In the genomic region with DNA sequence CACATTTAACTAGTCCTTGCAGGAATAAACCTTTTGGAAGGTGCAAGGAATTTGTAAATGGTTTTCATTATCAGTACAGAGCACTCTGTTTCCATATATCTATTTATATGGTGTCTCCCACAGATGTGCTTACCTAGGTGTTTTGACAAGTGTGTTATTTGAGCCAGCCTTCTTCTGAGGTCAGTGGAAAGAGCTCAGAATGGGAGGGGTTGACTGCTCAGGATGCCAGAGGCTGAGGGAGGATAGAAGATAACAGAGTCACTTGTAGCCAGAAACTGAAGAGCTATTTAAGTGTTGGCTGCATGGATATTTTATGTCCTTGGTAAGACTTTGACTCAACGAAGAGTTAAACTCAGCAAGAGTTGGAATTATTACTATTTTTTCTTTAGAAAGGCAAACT, we compare ENCODE assay signal across 13 cellular contexts. TPM values are rescaled to one million over a fixed set of nuclear protein-coding genes. Genes with fewer than 3 reads are reported as not detected.
DNase-seq lines count a peak whose midpoint lies in the region; ATAC-seq and TF ChIP-seq lines count a peak whose summit lies in the region.
"Had no signal": no experiment of that assay in that cellular context is flagged by ENCODE, and none has a peak within 500 bp of the region (broad histone marks: within the 10 kb centered on the region; RNA-seq: fewer than 3 reads in every experiment).

No MANE protein-coding gene starts in this region.

- intact Hi-C loops in IMR-90 (cut with micrococcal nuclease) = no loop called here
- intact Hi-C loops in naive thymus-derived CD4-positive, alpha-beta T cell (cut with micrococcal nuclease) = no loop called here

- no peak overlapping the region for H4K8ac ChIP-seq in IMR-90 (ENCODE audit: low read depth in 2 of 2, low read length in 2 of 2)

- no peak overlapping the region for H4K91ac ChIP-seq in IMR-90 (ENCODE audit: insufficient read depth, low read depth, low read length)

- peaks cover 0 to 6% (median 4%) of the 10 kb centered on the region in 5 donors for H3K36me3 Mint-ChIP-seq in naive thymus-derived CD4-positive, alpha-beta T cell
- H3K36me3 Mint-ChIP-seq in activated naive CD4-positive, alpha-beta T cell treated with anti-CD3 and anti-CD28 coated beads, Interleukin-2, amount 10 ng/mL, durations not matched to agents 7 days and 5 days = peaks cover 5% of the 10 kb centered on the region

- H3K4me1 ChIP-seq in IMR-90 (ENCODE audit: control insufficient read depth, insufficient read depth, low read length) = no peaks in the 10 kb centered on the region
- H3K4me1 ChIP-seq in naive thymus-derived CD4-positive, alpha-beta T cell (ENCODE audit: control insufficient read depth in 2 of 2, insufficient read depth in 2 of 2, low read length in 2 of 2) = no peaks in the 10 kb centered on the region
- H3K4me1 ChIP-seq: BE2C, SJSA1 had no signal

- no peaks in the 10 kb centered on the region for H3K36me3 ChIP-seq in IMR-90 (ENCODE audit: control insufficient read depth, insufficient read depth, low read length)
- no peaks in the 10 kb centered on the region for H3K36me3 ChIP-seq in naive thymus-derived CD4-positive, alpha-beta T cell (ENCODE audit: control insufficient read depth in 2 of 3, insufficient read depth in 3 of 3, low read length in 3 of 3)
- H3K36me3 ChIP-seq: BE2C, SJSA1 had no signal

- no peaks in the 10 kb centered on the region for H3K9me1 ChIP-seq in IMR-90 (ENCODE audit: insufficient read depth, low read length)

- dilution Hi-C loops in IMR-90 (cut with HindIII; ENCODE audit: low sequenced_read_pairs, unreplicated experiment) = no loop called here

- peaks cover 0 to 11% (median 4%) of the 10 kb centered on the region in 7 donors for H3K4me1 Mint-ChIP-seq in naive thymus-derived CD4-positive, alpha-beta T cell
- H3K4me1 Mint-ChIP-seq in activated naive CD4-positive, alpha-beta T cell treated with anti-CD3 and anti-CD28 coated beads, Interleukin-2, amount 10 ng/mL, durations not matched to agents 7 days and 5 days = peaks cover 6% of the 10 kb centered on the region

- H3K9me3 Mint-ChIP-seq in naive thymus-derived CD4-positive, alpha-beta T cell = peaks cover 0 to 3% (median 0%) of the 10 kb centered on the region in 11 donors
- no peaks in the 10 kb centered on the region for H3K9me3 Mint-ChIP-seq in activated naive CD4-positive, alpha-beta T cell treated with anti-CD3 and anti-CD28 coated beads, Interleukin-2, amount 10 ng/mL, durations not matched to agents 7 days and 5 days
- H3K9me3 Mint-ChIP-seq: effector memory CD8-positive, alpha-beta T cell had no signal

- no peak overlapping the region for H2BK5ac ChIP-seq in IMR-90 (ENCODE audit: low read depth, low read length, poor library complexity, severe bottlenecking)

- no peak overlapping the region for H2BK120ac ChIP-seq in IMR-90 (ENCODE audit: low read depth, low read length)

- no peak for TF ChIP-seq RAD21 in IMR-90 (IDR thresholded peaks at IDR 0.05; ENCODE audit: low read length)

- H3K9ac ChIP-seq in IMR-90 (ENCODE audit: low read depth, low read length) = no peak overlapping the region

- ATAC-seq in IMR-90 (ENCODE audit: low read depth) = no peak; the same call in 1 of the 2 replicates
- no peak for ATAC-seq in naive thymus-derived CD4-positive, alpha-beta T cell
- ATAC-seq: effector memory CD8-positive, alpha-beta T cell had no signal

- no peak overlapping the region for H3K4me3 ChIP-seq in IMR-90 (ENCODE audit: insufficient read depth, low read depth, low read length)
- no peak overlapping the region for H3K4me3 ChIP-seq in fibroblast of pulmonary artery (replicated peaks; ENCODE audit: low read depth, low read length)
- H3K4me3 ChIP-seq in naive thymus-derived CD4-positive, alpha-beta T cell (ENCODE audit: low read length) = no peak overlapping the region
- H3K4me3 ChIP-seq: SJSA1 had no signal

- no peak overlapping the region for H3K56ac ChIP-seq in IMR-90 (ENCODE audit: extremely low read depth, insufficient read depth, low read length)

- no peak overlapping the region for H2BK20ac ChIP-seq in IMR-90 (ENCODE audit: low read depth, low read length)

- no peak overlapping the region for H4K5ac ChIP-seq in IMR-90 (ENCODE audit: low read depth, low read length)

- no peaks in the 10 kb centered on the region for H4K20me1 ChIP-seq in IMR-90 (ENCODE audit: insufficient read depth, low read length)

- TF ChIP-seq POLR2A in IMR-90 (IDR thresholded peaks at IDR 0.05; ENCODE audit: low read depth, low read length) = no peak

- no peak overlapping the region for H3K4me2 ChIP-seq in IMR-90 (ENCODE audit: low read depth, low read length)

- no peaks in the 10 kb centered on the region for H3K9me3 ChIP-seq in IMR-90 (ENCODE audit: control insufficient read depth, insufficient read depth, low read length)
- no peaks in the 10 kb centered on the region for H3K9me3 ChIP-seq in naive thymus-derived CD4-positive, alpha-beta T cell (ENCODE audit: control insufficient read depth in 2 of 3, low read length in 3 of 3)
- H3K9me3 ChIP-seq: BE2C, SJSA1 had no signal

- no CpG with 5 or more reads among the region's 1 CpG for WGBS in IMR-90 (ENCODE audit: extremely low coverage in 2 of 2, insufficient read length in 1 of 2), 2 experiments

- no peak overlapping the region for H3K27ac ChIP-seq in IMR-90 (ENCODE audit: insufficient read depth, low read length)
- no peak overlapping the region for H3K27ac ChIP-seq in naive thymus-derived CD4-positive, alpha-beta T cell (ENCODE audit: low read depth, low read length)
- H3K27ac ChIP-seq: SJSA1, VCaP had no signal

- in situ Hi-C loops in IMR-90 (cut with MboI; ENCODE audit: low sequenced_read_pairs) = no loop called here

- H3K27ac Mint-ChIP-seq in naive thymus-derived CD4-positive, alpha-beta T cell = no peak overlapping the region
- no peak overlapping the region for H3K27ac Mint-ChIP-seq in activated naive CD4-positive, alpha-beta T cell treated with anti-CD3 and anti-CD28 coated beads, Interleukin-2, amount 10 ng/mL, durations not matched to agents 7 days and 5 days

- H3K18ac ChIP-seq in IMR-90 (ENCODE audit: low read depth, low read length) = no peak overlapping the region

- no peak overlapping the region for H3K4me3 Mint-ChIP-seq in naive thymus-derived CD4-positive, alpha-beta T cell
- no peak overlapping the region for H3K4me3 Mint-ChIP-seq in activated naive CD4-positive, alpha-beta T cell treated with anti-CD3 and anti-CD28 coated beads, Interleukin-2, amount 10 ng/mL, durations not matched to agents 7 days and 5 days
- H3K4me3 Mint-ChIP-seq: effector memory CD8-positive, alpha-beta T cell had no signal

- CTCF ChIA-PET in IMR-90 (lab: Yijun Ruan, JAX) = no interaction called here
- CTCF ChIA-PET in naive thymus-derived CD4-positive, alpha-beta T cell (lab: Charles Lee) = no interaction called here
- CTCF ChIA-PET in activated naive CD4-positive, alpha-beta T cell treated with anti-CD3 and anti-CD28 coated beads, Interleukin-2, amount 10 ng/mL, durations not matched to agents 7 days and 5 days (lab: Charles Lee) = interaction anchor here (1.0 kb wide), 1 partner anchor 8 kb away, joined by 3 read pairs; no protein-coding TSS in a partner anchor

- no peak overlapping the region for H3K4ac ChIP-seq in IMR-90 (ENCODE audit: low read depth, low read length)

- H2AK5ac ChIP-seq in IMR-90 (ENCODE audit: low read depth, low read length) = no peak overlapping the region

- no peak overlapping the region for H3K14ac ChIP-seq in IMR-90 (replicated peaks; ENCODE audit: low read depth, low read length)

- H2AFZ ChIP-seq in IMR-90 (replicated peaks; ENCODE audit: low read length, poor library complexity) = no peak overlapping the region

- no TSS peak for BruUV-seq in IMR-90 (replicated peaks; lab: Mats Ljungman, UMichigan)

- H3K79me1 ChIP-seq in IMR-90 (ENCODE audit: low read depth in 1 of 2, low read length in 2 of 2) = no peaks in the 10 kb centered on the region; a peak in 1 of 4 replicates

- no peak overlapping the region for H3K23ac ChIP-seq in IMR-90 (ENCODE audit: low read depth, low read length)

- no peaks in the 10 kb centered on the region for H3K27me3 Mint-ChIP-seq in naive thymus-derived CD4-positive, alpha-beta T cell
- H3K27me3 Mint-ChIP-seq in activated naive CD4-positive, alpha-beta T cell treated with anti-CD3 and anti-CD28 coated beads, Interleukin-2, amount 10 ng/mL, durations not matched to agents 7 days and 5 days = no peaks in the 10 kb centered on the region
- H3K27me3 Mint-ChIP-seq: effector memory CD8-positive, alpha-beta T cell had no signal

- H2AK9ac ChIP-seq in IMR-90 (replicated peaks; ENCODE audit: low read depth, low read length, poor library complexity) = no peak overlapping the region

- POLR2A ChIA-PET in IMR-90 (lab: Charles Lee; ENCODE audit: unreplicated experiment) = no interaction called here
- POLR2A ChIA-PET in naive thymus-derived CD4-positive, alpha-beta T cell (lab: Charles Lee) = no interaction called here

- no peak overlapping the region for H2BK15ac ChIP-seq in IMR-90 (ENCODE audit: low read depth, low read length)

- no peaks in the 10 kb centered on the region for H3K27me3 ChIP-seq in IMR-90 (ENCODE audit: control insufficient read depth, insufficient read depth, low read length)
- no peaks in the 10 kb centered on the region for H3K27me3 ChIP-seq in naive thymus-derived CD4-positive, alpha-beta T cell (ENCODE audit: control insufficient read depth in 2 of 2, insufficient read depth in 2 of 2, low read length in 2 of 2)
- H3K27me3 ChIP-seq: BE2C, SJSA1 had no signal

- TF ChIP-seq CTCF in IMR-90 (conservative IDR thresholded peaks at IDR 0.05; ENCODE audit: low read depth, low read length) (no peak), fibroblast of pulmonary artery (IDR thresholded peaks at IDR 0.05; ENCODE audit: low read length, missing control alignments) (no peak)

- DNase-seq in IMR-90 (peak; percentile 47), NCI-H226 (peak; percentile 87), fibroblast of pulmonary artery (ENCODE audit: low read depth) (peak; percentile 65), myocyte (ENCODE audit: low read depth) (peak; percentile 74), dermis blood vessel endothelial cell (no peak)
- no peak for DNase-seq in naive thymus-derived CD4-positive, alpha-beta T cell
- no peak for DNase-seq in activated naive CD4-positive, alpha-beta T cell treated with anti-CD3 and anti-CD28 coated beads, Interleukin-2, amount 10 ng/mL, durations not matched to agents 7 days and 5 days
- DNase-seq: activated naive CD4-positive, alpha-beta T cell treated with Interleukin-2 at 50 U/mL for 16 hours; BE2C; effector memory CD8-positive, alpha-beta T cell; foreskin fibroblast had no signal

RNA-seq across cellular contexts. Expression of gene CMYA5, which starts 5.0 kb away (rescaled TPM):
- 0.83 and 0.90 TPM in 2 replicates for total RNA-seq in IMR-90 (2012; rRNA removed)
- polyA plus RNA-seq in IMR-90 (2012; rRNA removed) = 0.39 and 0.60 TPM in 2 replicates
- polyA plus RNA-seq in IMR-90 (2012; cell fraction: cytosol; rRNA removed) = 0.33 and 0.81 TPM in 2 replicates
- polyA plus RNA-seq in IMR-90 (2012; cell fraction: nucleus; rRNA removed; ENCODE audit: low replicate concordance) = 0.97 and 2.3 TPM in 2 replicates
- total RNA-seq in myocyte = 0.47 and 0.56 TPM in 2 replicates
- 0.15 TPM for polyA plus RNA-seq in myocyte (2012)
- under 1 TPM; 0.11 to 0.27 (median 0.15) TPM for total RNA-seq in naive thymus-derived CD4-positive, alpha-beta T cell
- under 1 TPM in 1 of 2 donors, not detected in 1; 0.08 TPM for polyA plus RNA-seq in naive thymus-derived CD4-positive, alpha-beta T cell
- 0.05 and 0.17 TPM in 2 replicates for total RNA-seq in dermis blood vessel endothelial cell

Comparison
In these comparisons a context has a peak if more than half of its experiments do, and no peak if none do; other contexts are left out.
1. DNase-seq: peak in IMR-90 (single experiment), NCI-H226 (single experiment), fibroblast of pulmonary artery (single experiment) and myocyte (single experiment); none in naive thymus-derived CD4-positive, alpha-beta T cell (0 of 9), dermis blood vessel endothelial cell (single experiment) and activated naive CD4-positive, alpha-beta T cell treated with anti-CD3 and anti-CD28 coated beads, Interleukin-2, amount 10 ng/mL, durations not matched to agents 7 days and 5 days (single experiment).